ENCODE assay signal across 9 cellular contexts in the genomic region with DNA sequence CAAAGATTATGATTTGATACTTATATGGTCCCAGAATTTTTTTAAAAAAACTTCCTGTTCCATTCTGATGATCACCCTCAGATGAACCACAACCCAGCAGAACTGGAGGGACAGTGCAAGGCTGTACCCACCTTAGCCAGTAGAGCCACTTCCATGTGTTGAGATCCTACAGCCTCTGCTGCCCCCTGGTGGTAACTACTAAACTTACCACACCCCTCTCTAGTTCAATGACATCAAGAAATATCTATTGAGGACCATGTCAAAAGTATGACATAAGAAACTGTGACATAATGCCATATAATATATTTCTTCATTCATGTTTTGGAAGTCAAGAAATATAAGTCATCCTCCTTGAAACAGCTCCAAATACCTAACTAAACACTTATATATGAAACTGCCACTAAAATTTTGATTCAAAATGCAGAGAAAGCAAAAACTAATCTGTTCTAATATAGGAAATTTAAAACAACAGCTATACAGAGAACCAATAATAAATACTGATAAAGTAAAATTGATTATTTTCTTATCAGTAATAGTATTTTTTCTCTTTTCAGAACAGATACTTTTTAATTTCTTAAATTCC.
DNase-seq lines count a peak whose midpoint lies in the region; ATAC-seq and TF ChIP-seq lines count a peak whose summit lies in the region.
"Had no signal": no experiment of that assay in that cellular context is flagged by ENCODE, and none has a peak within 500 bp of the region (broad histone marks: within the 10 kb centered on the region; RNA-seq: fewer than 3 reads in every experiment).

No MANE protein-coding gene starts in this region.

- H3K36me3 ChIP-seq in CD4-positive, CD25-positive, alpha-beta regulatory T cell (ENCODE audit: control insufficient read depth, insufficient read depth, low read length), result no peaks in the 10 kb centered on the region

- TF ChIP-seq CTCF in lower leg skin (IDR thresholded peaks at IDR 0.05), result peak in 2 of 3 donors; percentile 16 to 73

- H3K4me1 Mint-ChIP-seq in CD4-positive, CD25-positive, alpha-beta regulatory T cell, result no peaks in the 10 kb centered on the region
- no peaks in the 10 kb centered on the region for H3K4me1 Mint-ChIP-seq in activated CD4-positive, alpha-beta T cell treated with anti-CD3 and anti-CD28 coated beads, Interleukin-2, amount 10 ng/mL, durations not matched to agents 24 days and 14 days

- no peak overlapping the region for H3K27ac ChIP-seq in CD4-positive, CD25-positive, alpha-beta regulatory T cell (ENCODE audit: insufficient read depth, low read length, poor library complexity, severe bottlenecking)

- no peaks in the 10 kb centered on the region for H3K27me3 ChIP-seq in CD4-positive, CD25-positive, alpha-beta regulatory T cell (ENCODE audit: control insufficient read depth, insufficient read depth, low read length)

- H3K9me3 ChIP-seq in CD4-positive, CD25-positive, alpha-beta regulatory T cell (ENCODE audit: control insufficient read depth in 2 of 2, low read length in 2 of 2), result no peaks in the 10 kb centered on the region

- no peak for TF ChIP-seq POLR2A in lower leg skin (IDR thresholded peaks at IDR 0.05)

- H3K27ac Mint-ChIP-seq in CD4-positive, CD25-positive, alpha-beta regulatory T cell, result no peak overlapping the region
- no peak overlapping the region for H3K27ac Mint-ChIP-seq in activated CD4-positive, alpha-beta T cell treated with anti-CD3 and anti-CD28 coated beads, Interleukin-2, amount 10 ng/mL, durations not matched to agents 24 days and 14 days
- H3K27ac Mint-ChIP-seq: activated naive CD8-positive, alpha-beta T cell had no signal

- peak; percentile 40 to 79 (median 60) for DNase-seq in CD4-positive, CD25-positive, alpha-beta regulatory T cell
- DNase-seq in GM19240 (ENCODE audit: insufficient read length, low spot score) (peak; percentile 21), NCI-H524 (lab: John Stamatoyannopoulos, UW) (peak; percentile 74 to 86), dermis blood vessel endothelial cell (peak; percentile 91), lower leg skin (ENCODE audit: low spot score in 2 of 2) (peak; percentile 71 to 88)
- peak; percentile 89 for DNase-seq in activated CD4-positive, alpha-beta T cell treated with anti-CD3 and anti-CD28 coated beads, Interleukin-2, amount 10 ng/mL, durations not matched to agents 24 days and 14 days
- DNase-seq in stimulated activated CD8-positive, alpha-beta memory T cell treated with anti-CD3 and anti-CD28 coated beads, Interleukin-12 subunit alpha, Interleukin-12 subunit beta, amount 100 ng/mL, for 1 hour (ENCODE audit: low read depth), result peak; percentile 47

- no peaks in the 10 kb centered on the region for H3K4me1 ChIP-seq in CD4-positive, CD25-positive, alpha-beta regulatory T cell (ENCODE audit: control insufficient read depth, insufficient read depth, low read length, poor library complexity, severe bottlenecking)

- no peak overlapping the region for H3K4me3 ChIP-seq in CD4-positive, CD25-positive, alpha-beta regulatory T cell (ENCODE audit: low read depth, low read length)
- H3K4me3 ChIP-seq in lower leg skin (ENCODE audit: low read depth, poor library complexity, severe bottlenecking), result no peak overlapping the region

- peaks cover 5% of the 10 kb centered on the region for H3K27me3 Mint-ChIP-seq in CD4-positive, CD25-positive, alpha-beta regulatory T cell
- H3K27me3 Mint-ChIP-seq in activated CD4-positive, alpha-beta T cell treated with anti-CD3 and anti-CD28 coated beads, Interleukin-2, amount 10 ng/mL, durations not matched to agents 24 days and 14 days, result peaks cover 1% of the 10 kb centered on the region

- no peak overlapping the region for H3K4me3 Mint-ChIP-seq in CD4-positive, CD25-positive, alpha-beta regulatory T cell
- H3K4me3 Mint-ChIP-seq in activated CD4-positive, alpha-beta T cell treated with anti-CD3 and anti-CD28 coated beads, Interleukin-2, amount 10 ng/mL, durations not matched to agents 24 days and 14 days, result no peak overlapping the region
- H3K4me3 Mint-ChIP-seq: activated naive CD8-positive, alpha-beta T cell had no signal

- intact Hi-C loops in activated CD4-positive, alpha-beta T cell treated with anti-CD3 and anti-CD28 coated beads, Interleukin-2, amount 10 ng/mL, durations not matched to agents 24 days and 14 days (cut with micrococcal nuclease), result loop anchor here (1.0 to 5.0 kb wide), 3 partner anchors 429 to 779 kb away; no protein-coding TSS in a partner anchor
- intact Hi-C loops in lower leg skin (cut with DNase I; ENCODE audit: low total_unique reads), result loop anchor here (5.0 kb wide), 1 partner anchor 471 kb away; no protein-coding TSS in a partner anchor

- ATAC-seq in CD4-positive, CD25-positive, alpha-beta regulatory T cell (ENCODE audit: low read depth in 2 of 2), result peak; percentile 73 to 83
- ATAC-seq in HG03342 (IDR thresholded peaks at IDR 0.05; ENCODE audit: unreplicated experiment), result peak; percentile 100

- H3K9me3 Mint-ChIP-seq in CD4-positive, CD25-positive, alpha-beta regulatory T cell, result no peaks in the 10 kb centered on the region
- no peaks in the 10 kb centered on the region for H3K9me3 Mint-ChIP-seq in activated CD4-positive, alpha-beta T cell treated with anti-CD3 and anti-CD28 coated beads, Interleukin-2, amount 10 ng/mL, durations not matched to agents 24 days and 14 days

- no peaks in the 10 kb centered on the region for H3K36me3 Mint-ChIP-seq in CD4-positive, CD25-positive, alpha-beta regulatory T cell
- no peaks in the 10 kb centered on the region for H3K36me3 Mint-ChIP-seq in activated CD4-positive, alpha-beta T cell treated with anti-CD3 and anti-CD28 coated beads, Interleukin-2, amount 10 ng/mL, durations not matched to agents 24 days and 14 days (ENCODE audit: low read depth)
- H3K36me3 Mint-ChIP-seq: activated naive CD8-positive, alpha-beta T cell had no signal

Comparison
In these comparisons a context has a peak if more than half of its experiments do, and no peak if none do; other contexts are left out.
1. DNase-seq: peak in every context shown above with its lines; median percentile 91 in dermis blood vessel endothelial cell; 89 in activated CD4-positive, alpha-beta T cell treated with anti-CD3 and anti-CD28 coated beads, Interleukin-2, amount 10 ng/mL, durations not matched to agents 24 days and 14 days; 80 in NCI-H524; 80 in lower leg skin; 60 in CD4-positive, CD25-positive, alpha-beta regulatory T cell; 47 in stimulated activated CD8-positive, alpha-beta memory T cell treated with anti-CD3 and anti-CD28 coated beads, Interleukin-12 subunit alpha, Interleukin-12 subunit beta, amount 100 ng/mL, for 1 hour; 21 in GM19240.